In the genomic region with DNA sequence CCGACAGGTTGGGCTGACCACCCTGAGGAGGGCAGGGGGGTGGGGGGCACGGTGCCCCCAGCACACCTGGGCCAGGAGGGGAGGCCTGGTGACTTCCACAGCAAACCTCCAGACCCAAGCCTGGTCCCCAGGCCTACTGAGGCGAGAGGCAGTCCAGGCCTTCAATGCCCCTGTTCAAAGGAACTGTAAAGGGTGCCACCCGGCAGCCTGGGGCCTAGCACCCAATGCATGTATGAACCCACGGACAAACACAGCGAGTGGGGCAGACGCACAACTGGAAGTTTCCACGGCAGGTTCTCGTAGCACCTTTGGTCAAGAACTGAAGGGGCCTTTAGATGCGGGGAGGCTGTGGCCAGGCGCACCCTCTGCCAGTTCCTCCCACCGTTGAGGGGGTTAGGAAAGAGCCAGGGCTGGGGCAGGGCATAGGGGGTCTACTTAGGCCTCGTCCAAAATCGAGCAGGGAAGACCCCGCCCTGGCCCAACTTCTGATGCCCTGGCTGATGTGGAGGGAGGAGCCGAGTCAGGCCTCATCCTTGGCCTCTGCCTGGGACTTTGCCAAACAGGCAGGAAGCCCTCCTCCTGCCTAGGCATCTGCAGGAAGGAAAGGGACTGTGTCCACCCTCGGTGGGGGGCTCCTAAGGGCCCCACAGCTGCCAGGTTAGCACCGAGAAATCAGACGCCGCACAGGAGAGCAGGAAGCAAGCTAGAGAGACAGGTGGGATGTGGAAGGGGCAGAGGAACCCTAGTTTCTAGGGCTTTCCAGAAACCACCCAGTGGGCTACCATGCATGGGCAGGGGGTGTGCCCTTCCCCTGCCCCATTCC, we compare ENCODE assay signal across 12 cellular contexts. TPM values are rescaled to one million over a fixed set of nuclear protein-coding genes. Genes with fewer than 3 reads are reported as not detected.
DNase-seq lines count a peak whose midpoint lies in the region; ATAC-seq and TF ChIP-seq lines count a peak whose summit lies in the region.
"Had no signal": no experiment of that assay in that cellular context is flagged by ENCODE, and none has a peak within 500 bp of the region (broad histone marks: within the 10 kb centered on the region; RNA-seq: fewer than 3 reads in every experiment).

No MANE protein-coding gene starts in this region.

- no peak for ATAC-seq in HG02840 (IDR thresholded peaks at IDR 0.05; ENCODE audit: low FRiP score, unreplicated experiment)
- no peak for ATAC-seq in HG03045 (IDR thresholded peaks at IDR 0.05; ENCODE audit: unreplicated experiment)

- H3K36me3 ChIP-seq in SK-N-MC (ENCODE audit: insufficient read depth, low read length): peaks cover 54% of the 10 kb centered on the region
- peaks cover 0 to 35% (median 6%) of the 10 kb centered on the region in 3 donors for H3K36me3 ChIP-seq in esophagus squamous epithelium
- H3K36me3 ChIP-seq in ovary: no peaks in the 10 kb centered on the region
- peaks cover 67% of the 10 kb centered on the region for H3K36me3 ChIP-seq in OCI-LY7 (ENCODE audit: insufficient read depth, low read length)

- DNase-seq in SK-N-MC (ENCODE audit: low read depth, low spot score): no peak
- no peak for DNase-seq in esophagus squamous epithelium (lab: John Stamatoyannopoulos, UW)
- peak in 3 of 5 donors; percentile 29 to 62 (median 31) for DNase-seq in ovary
- DNase-seq in activated CD4-positive, CD25-positive, alpha-beta regulatory T cell (lab: John Stamatoyannopoulos, UW): no peak
- no peak for DNase-seq in OCI-LY7 (ENCODE audit: low spot score)
- DNase-seq: effector CD8-positive, alpha-beta T cell; NCI-H146; NCI-H524 had no signal

- no peak overlapping the region for H3K9ac ChIP-seq in SK-N-MC (ENCODE audit: insufficient read length)

- H3K27ac ChIP-seq in 22Rv1 (0 out of 2 replicates have a peak overlapping the region, but pooled peaks have one; percentile 5), SK-N-MC (peak overlapping the region; percentile 76), esophagus squamous epithelium (peak overlapping the region; percentile 48 to 78 (median 70)), ovary (peak overlapping the region; percentile 58 to 65), OCI-LY7 (ENCODE audit: low read depth, low read length, poor library complexity, severe bottlenecking) (no peak overlapping the region)

- no peak overlapping the region for H3K4me2 ChIP-seq in OCI-LY7 (ENCODE audit: low read length)

- intact Hi-C loops in esophagus squamous epithelium (cut with DNase I) (loop anchor here (10.0 kb wide), 2 partner anchors 139 to 259 kb away; no protein-coding TSS in a partner anchor), ovary (cut with DNase I) (loop anchor here (5.0 to 10.0 kb wide), 7 partner anchors 62 to 659 kb away; a partner anchor contains a TSS), OCI-LY7 (cut with micrococcal nuclease; ENCODE audit: unreplicated experiment) (no loop called here)

- no peak for TF ChIP-seq EP300 in ovary (IDR thresholded peaks at IDR 0.05)

- no peak for TF ChIP-seq CTCF in 22Rv1 (IDR thresholded peaks at IDR 0.05)
- no peak for TF ChIP-seq CTCF in esophagus squamous epithelium (IDR thresholded peaks at IDR 0.05)
- no peak for TF ChIP-seq CTCF in ovary (IDR thresholded peaks at IDR 0.05)
- TF ChIP-seq CTCF in OCI-LY7 (conservative IDR thresholded peaks at IDR 0.05; ENCODE audit: low read length): no peak

- BruUV-seq in OCI-LY7 (replicated peaks; lab: Mats Ljungman, UMichigan): no TSS peak

- H3K27me3 ChIP-seq in esophagus squamous epithelium: peaks cover 0 to 5% (median 0%) of the 10 kb centered on the region in 4 donors
- no peaks in the 10 kb centered on the region for H3K27me3 ChIP-seq in ovary
- H3K27me3 ChIP-seq: BE2C had no signal

- TF ChIP-seq POLR2A in esophagus squamous epithelium (IDR thresholded peaks at IDR 0.05): no peak
- TF ChIP-seq POLR2A in ovary (IDR thresholded peaks at IDR 0.05): no peak

- peaks cover 18 to 90% (median 52%) of the 10 kb centered on the region in 3 donors for H3K4me1 ChIP-seq in esophagus squamous epithelium
- peaks cover 30% of the 10 kb centered on the region for H3K4me1 ChIP-seq in ovary (ENCODE audit: insufficient read depth)
- peaks cover 19% of the 10 kb centered on the region for H3K4me1 ChIP-seq in OCI-LY7 (ENCODE audit: insufficient read depth, low read length, poor library complexity, severe bottlenecking)

- H2AFZ ChIP-seq in OCI-LY7 (ENCODE audit: low read length): no peak overlapping the region

- H3K9me3 ChIP-seq in SK-N-MC (ENCODE audit: low read depth, low read length) (no peaks in the 10 kb centered on the region), esophagus squamous epithelium (no peaks in the 10 kb centered on the region), ovary (no peaks in the 10 kb centered on the region), OCI-LY7 (ENCODE audit: low read length) (no peaks in the 10 kb centered on the region)
- H3K9me3 ChIP-seq: BE2C had no signal

- POLR2A ChIA-PET in OCI-LY7 (lab: Charles Lee): no interaction called here

- H3K79me2 ChIP-seq in OCI-LY7 (ENCODE audit: insufficient read depth, low read depth, low read length): peaks cover 9% of the 10 kb centered on the region; the same call in 1 of the 2 replicates

- 85 to 100% methylated on average over 4 to 12 of the region's 20 CpGs for WGBS in esophagus squamous epithelium, 2 donors
- 59 to 66% (median 66%) methylated on average over 19 to 20 of the region's 20 CpGs for WGBS in ovary, 3 donors

- no peaks in the 10 kb centered on the region for H3K9me2 ChIP-seq in OCI-LY7 (ENCODE audit: insufficient read depth, low read length)

- H3K4me3 ChIP-seq in SK-N-MC (no peak overlapping the region), esophagus squamous epithelium (no peak overlapping the region), ovary (no peak overlapping the region), OCI-LY7 (ENCODE audit: low read depth, low read length, poor library complexity, severe bottlenecking) (no peak overlapping the region)

- peaks cover 10% of the 10 kb centered on the region; the same call in 1 of the 2 replicates for H4K20me1 ChIP-seq in OCI-LY7 (ENCODE audit: insufficient read depth, low read length)

- CTCF ChIA-PET in OCI-LY7 (lab: Charles Lee; ENCODE audit: unreplicated experiment): no interaction called here

RNA-seq across cellular contexts. Expression of a gene that starts 6.6 kb away (rescaled TPM):
- total RNA-seq in esophagus squamous epithelium (10 to 100 TPM in 2 of 4 donors, 1 to 10 TPM in 2; 7.8 to 27.7 (median 11.8) TPM), ovary (100 to 1,000 TPM in 5 of 7 donors, 10 to 100 TPM in 2; 32.7 to 175 (median 120) TPM), OCI-LY7 (2022) (62.2 and 67.2 TPM in 2 replicates)
- 10 to 100 TPM; 22.6 to 26.4 TPM for polyA plus RNA-seq in ovary
- total RNA-seq in OCI-LY7 (2014; rRNA removed; shearing (Covaris generic)): 41.9 and 45.2 TPM in 2 replicates

RNA-seq across cellular contexts. Expression of a gene that starts 21.6 kb away (rescaled TPM):
- total RNA-seq in esophagus squamous epithelium: 1 to 10 TPM in 1 of 4 donors, under 1 TPM in 3; 0.26 to 2.3 (median 0.63) TPM
- total RNA-seq in ovary: 10 to 100 TPM in 5 of 7 donors, 1 to 10 TPM in 2; 5.2 to 23.1 (median 15.4) TPM
- polyA plus RNA-seq in ovary: 1 to 10 TPM; 5.3 to 6.3 TPM
- total RNA-seq in OCI-LY7 (2014; rRNA removed; shearing (Covaris generic)): not detected in 2 replicates
- 0.08 and 0.11 TPM in 2 replicates for total RNA-seq in OCI-LY7 (2022)

Comparison
In these comparisons a context has a peak if more than half of its experiments do, and no peak if none do; other contexts are left out.
1. DNase-seq: peak in ovary (3 of 5); none in SK-N-MC (single experiment), esophagus squamous epithelium (single experiment), activated CD4-positive, CD25-positive, alpha-beta regulatory T cell (0 of 4) and OCI-LY7 (single experiment).